11 cellular contexts compared by ENCODE assay signal in genomic region chr5:139140631-139141071, GRCh38. TPM values are rescaled to one million over a fixed set of nuclear protein-coding genes. Genes with fewer than 3 reads are reported as not detected.
DNase-seq lines count a peak whose midpoint lies in the region; ATAC-seq and TF ChIP-seq lines count a peak whose summit lies in the region.
"Had no signal": no experiment of that assay in that cellular context is flagged by ENCODE, and none has a peak within 500 bp of the region (broad histone marks: within the 10 kb centered on the region; RNA-seq: fewer than 3 reads in every experiment).

No MANE protein-coding gene starts in this region.

- 49% methylated on average over 6 of the region's 6 CpGs for WGBS in body of pancreas, 2 donors
- WGBS in thyroid gland, 2 donors, result 30 to 42% methylated on average over 6 of the region's 6 CpGs

- peak; percentile 58 to 84 for DNase-seq in Kasumi-1 (lab: John Stamatoyannopoulos, UW)
- DNase-seq in body of pancreas, result no peak
- no peak for DNase-seq in left lung
- peak; percentile 61 to 69 for DNase-seq in thyroid gland
- DNase-seq in WERI-Rb-1, result no peak
- DNase-seq in NCI-H1048 (lab: John Stamatoyannopoulos, UW), result no peak
- DNase-seq: activated CD4-positive, alpha-beta T cell treated with anti-CD3 and anti-CD28 coated beads for 48 hours; naive thymus-derived CD8-positive, alpha-beta T cell; NCI-H1092; PC-9 had no signal

- ATAC-seq in body of pancreas (no peak), left lung (peak; percentile 9), GM18861 (IDR thresholded peaks at IDR 0.05; ENCODE audit: unreplicated experiment) (no peak)
- ATAC-seq: naive thymus-derived CD8-positive, alpha-beta T cell had no signal

- H3K9me3 ChIP-seq in body of pancreas (no peaks in the 10 kb centered on the region), left lung (no peaks in the 10 kb centered on the region), thyroid gland (no peaks in the 10 kb centered on the region), WERI-Rb-1 (ENCODE audit: severe bottlenecking) (no peaks in the 10 kb centered on the region)

- peaks cover 71% of the 10 kb centered on the region for H3K4me1 ChIP-seq in body of pancreas
- H3K4me1 ChIP-seq in left lung, result peaks cover 27 to 41% of the 10 kb centered on the region in 2 donors
- H3K4me1 ChIP-seq in thyroid gland, result peaks cover 43 to 65% of the 10 kb centered on the region in 2 donors

- TF ChIP-seq POLR2A in body of pancreas (IDR thresholded peaks at IDR 0.05) (no peak), thyroid gland (IDR thresholded peaks at IDR 0.05) (no peak)

- H3K27ac ChIP-seq in body of pancreas, result peak overlapping the region; percentile 45 to 82 (median 71)
- H3K27ac ChIP-seq in left lung, result peak overlapping the region; percentile 30 to 67
- H3K27ac ChIP-seq in thyroid gland, result peak overlapping the region; percentile 66 to 88 (median 81)
- H3K27ac ChIP-seq in WERI-Rb-1, result no peak overlapping the region
- H3K27ac ChIP-seq: PC-9 had no signal

- H3K36me3 ChIP-seq in body of pancreas (replicated peaks in 1 of 2; ENCODE audit: insufficient read depth in 1 of 2, low read depth in 2 of 2), result no peaks in the 10 kb centered on the region
- H3K36me3 ChIP-seq in left lung, result no peaks in the 10 kb centered on the region
- H3K36me3 ChIP-seq in thyroid gland, result no peaks in the 10 kb centered on the region
- peaks cover 3% of the 10 kb centered on the region; the same call in 1 of the 2 replicates for H3K36me3 ChIP-seq in WERI-Rb-1

- no peak overlapping the region for H3K4me3 ChIP-seq in body of pancreas
- H3K4me3 ChIP-seq in left lung, result no peak overlapping the region
- H3K4me3 ChIP-seq in thyroid gland (replicated peaks in 1 of 3), result no peak overlapping the region
- H3K4me3 ChIP-seq in WERI-Rb-1 (ENCODE audit: low read depth, low read length), result no peak overlapping the region
- H3K4me3 ChIP-seq: PC-9 had no signal

- H3K27me3 ChIP-seq in body of pancreas (no peaks in the 10 kb centered on the region), left lung (no peaks in the 10 kb centered on the region), thyroid gland (no peaks in the 10 kb centered on the region), WERI-Rb-1 (ENCODE audit: insufficient read depth, low read depth, severe bottlenecking) (no peaks in the 10 kb centered on the region)

- intact Hi-C loops in body of pancreas (cut with DNase I) (no loop called here), left lung (cut with DNase I) (no loop called here), thyroid gland (cut with DNase I) (no loop called here)

- TF ChIP-seq CTCF in body of pancreas (IDR thresholded peaks at IDR 0.05) (no peak), left lung (IDR thresholded peaks at IDR 0.05) (no peak), thyroid gland (IDR thresholded peaks at IDR 0.05) (no peak), WERI-Rb-1 (IDR thresholded peaks at IDR 0.05; ENCODE audit: low read depth, low read length) (no peak)

RNA-seq across cellular contexts. Expression of gene SIL1, which starts 57.5 kb away (rescaled TPM):
- total RNA-seq in body of pancreas (100 to 1,000 TPM in 1 of 2 donors, 10 to 100 TPM in 1; 57.6 to 124 TPM), left lung (10 to 100 TPM; 67.9 to 71.7 TPM), thyroid gland (100 to 1,000 TPM in 2 of 4 donors, 10 to 100 TPM in 2; 57.5 to 103 (median 81.7) TPM)

Comparison
In these comparisons a context has a peak if more than half of its experiments do, and no peak if none do; other contexts are left out.
1. DNase-seq: peak in Kasumi-1 (2 of 2) and thyroid gland (2 of 2); none in body of pancreas (0 of 4), left lung (0 of 2), WERI-Rb-1 (single experiment) and NCI-H1048 (single experiment).